Comparison of ENCODE assay signal across 25 cellular contexts in the genomic region with DNA sequence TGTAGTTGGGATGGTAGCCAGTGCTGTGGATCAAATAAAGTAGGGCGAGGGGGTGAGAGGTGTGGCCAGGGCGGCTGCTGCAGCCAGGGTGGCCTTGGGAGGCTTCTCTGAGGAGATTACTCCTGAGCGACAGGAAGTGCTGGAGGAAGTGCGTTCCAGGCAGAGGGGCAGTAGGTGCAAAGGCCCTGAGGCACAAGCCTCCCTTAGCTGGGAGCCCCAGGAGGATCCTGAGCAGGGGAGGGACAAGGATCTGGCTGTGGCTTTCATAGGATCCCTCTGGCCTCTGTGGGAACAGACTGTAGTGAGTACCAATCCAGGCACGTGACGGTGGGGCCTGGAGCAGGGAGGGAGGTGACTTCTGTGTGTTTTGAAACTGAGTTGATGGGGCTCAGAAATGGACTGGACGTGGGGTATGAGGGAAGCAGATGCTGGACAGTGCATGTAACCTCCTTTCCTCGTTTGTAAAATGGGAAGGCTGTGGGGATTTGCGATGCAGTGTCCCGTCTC. TPM values are rescaled to one million over a fixed set of nuclear protein-coding genes. Genes with fewer than 3 reads are reported as not detected.
DNase-seq lines count a peak whose midpoint lies in the region; ATAC-seq and TF ChIP-seq lines count a peak whose summit lies in the region.
"Had no signal": no experiment of that assay in that cellular context is flagged by ENCODE, and none has a peak within 500 bp of the region (broad histone marks: within the 10 kb centered on the region; RNA-seq: fewer than 3 reads in every experiment).

No MANE protein-coding gene starts in this region.

- peak overlapping the region; percentile 28; the same call in 1 of the 2 replicates for H3K4me2 ChIP-seq in DND-41 (ENCODE audit: insufficient read depth, low read length)
- no peak overlapping the region for H3K4me2 ChIP-seq in osteoblast (ENCODE audit: insufficient read depth, low read length)
- H3K4me2 ChIP-seq in OCI-LY7 (ENCODE audit: low read length): no peak overlapping the region

- intact Hi-C loops in Panc1 (cut with micrococcal nuclease; ENCODE audit: unreplicated experiment) (no loop called here), dorsolateral prefrontal cortex (cut with DNase I) (loop anchor here in 1 of 2 donors (5.0 kb wide), 1 partner anchor 46 kb away; the partner anchor contains the start of gene ALKBH5), OCI-LY7 (cut with micrococcal nuclease; ENCODE audit: unreplicated experiment) (no loop called here)

- no peak overlapping the region for H3K4me3 ChIP-seq in DND-41 (ENCODE audit: low read depth in 1 of 2, low read length in 2 of 2)
- no peak overlapping the region for H3K4me3 ChIP-seq in Panc1 (ENCODE audit: low read depth in 2 of 2, low read length in 2 of 2)
- peak overlapping the region in 1 of 59 donors; percentile 87 for H3K4me3 ChIP-seq in dorsolateral prefrontal cortex
- H3K4me3 ChIP-seq in osteoblast (ENCODE audit: insufficient read depth, low read length): no peak overlapping the region
- H3K4me3 ChIP-seq in OCI-LY7 (ENCODE audit: low read depth, low read length, poor library complexity, severe bottlenecking): no peak overlapping the region
- H3K4me3 ChIP-seq: ascending aorta, heart left ventricle, right atrium auricular region, tibial artery had no signal

- TF ChIP-seq CTCF in DND-41 (IDR thresholded peaks at IDR 0.05; ENCODE audit: borderline replicate concordance, extremely low read depth, low read length, poor library complexity, severe bottlenecking) (no peak), Panc1 (IDR thresholded peaks at IDR 0.05) (no peak), dorsolateral prefrontal cortex (IDR thresholded peaks at IDR 0.05 in 54 of 56, conservative IDR thresholded peaks at IDR 0.05 in 2 of 56; ENCODE audit: low read depth in 1 of 56, partially characterized antibody in 56 of 56) (no peak), osteoblast (IDR thresholded peaks at IDR 0.05; ENCODE audit: extremely low read depth, low read depth, low read length) (no peak), OCI-LY7 (conservative IDR thresholded peaks at IDR 0.05; ENCODE audit: low read length) (no peak)

- ATAC-seq in DND-41 (ENCODE audit: insufficient read depth, low read depth): no peak
- ATAC-seq in Panc1: no peak
- ATAC-seq: activated T-cell treated with anti-CD3 and anti-CD28 coated beads, Interleukin-2, amount 50 U/mL, for 4 hours; CD8-positive, alpha-beta T cell; heart left ventricle had no signal

- H2AFZ ChIP-seq in DND-41 (ENCODE audit: low read depth, low read length): no peak overlapping the region
- no peak overlapping the region for H2AFZ ChIP-seq in osteoblast (ENCODE audit: low read length)
- H2AFZ ChIP-seq in OCI-LY7 (ENCODE audit: low read length): no peak overlapping the region

- no peaks in the 10 kb centered on the region for H3K9me3 ChIP-seq in DND-41 (ENCODE audit: insufficient read depth, low read length, severe bottlenecking)
- H3K9me3 ChIP-seq in Panc1 (ENCODE audit: control insufficient read depth, insufficient read depth, low read depth, low read length): no peaks in the 10 kb centered on the region
- H3K9me3 ChIP-seq in osteoblast (ENCODE audit: low read depth, low read length): no peaks in the 10 kb centered on the region
- no peaks in the 10 kb centered on the region for H3K9me3 ChIP-seq in OCI-LY7 (ENCODE audit: low read length)
- H3K9me3 ChIP-seq: ascending aorta, heart left ventricle, right atrium auricular region, SK-N-SH, tibial artery had no signal

- H3K9ac ChIP-seq in DND-41 (ENCODE audit: low read depth, low read length): 0 out of 2 replicates have a peak overlapping the region, but pooled peaks have one; percentile 20
- H3K9ac ChIP-seq: SK-N-SH had no signal

- in situ Hi-C loops in Panc1 (cut with HindIII; ENCODE audit: low pct_unique_long_range_greater_than_20kb, low sequenced_read_pairs): no loop called here

- H3K79me2 ChIP-seq in DND-41 (ENCODE audit: insufficient read depth, low read length): peaks cover 49% of the 10 kb centered on the region
- peaks cover 72% of the 10 kb centered on the region for H3K79me2 ChIP-seq in osteoblast (ENCODE audit: insufficient read depth, low read length)
- H3K79me2 ChIP-seq in OCI-LY7 (ENCODE audit: insufficient read depth, low read depth, low read length): no peaks in the 10 kb centered on the region

- H3K27ac ChIP-seq in DND-41 (ENCODE audit: low read length) (no peak overlapping the region), Panc1 (ENCODE audit: low read length) (no peak overlapping the region), dorsolateral prefrontal cortex (peak overlapping the region; percentile 40 to 100 (median 97)), osteoblast (ENCODE audit: low read depth, low read length) (no peak overlapping the region), OCI-LY7 (ENCODE audit: low read depth, low read length, poor library complexity, severe bottlenecking) (no peak overlapping the region)
- H3K27ac ChIP-seq: ascending aorta, heart left ventricle, right atrium auricular region, tibial artery had no signal

- H3K36me3 ChIP-seq in DND-41 (ENCODE audit: insufficient read depth, low read length): peaks cover 12% of the 10 kb centered on the region
- no peaks in the 10 kb centered on the region for H3K36me3 ChIP-seq in Panc1 (ENCODE audit: control insufficient read depth, insufficient read depth, low read length)
- H3K36me3 ChIP-seq in osteoblast (ENCODE audit: insufficient read depth, low read length): peaks cover 5% of the 10 kb centered on the region
- no peaks in the 10 kb centered on the region for H3K36me3 ChIP-seq in OCI-LY7 (ENCODE audit: insufficient read depth, low read length)
- H3K36me3 ChIP-seq: ascending aorta, right atrium auricular region had no signal

- DNase-seq in DND-41: no peak
- DNase-seq in Panc1 (ENCODE audit: low read depth, low spot score): no peak
- no peak for DNase-seq in dorsolateral prefrontal cortex
- peak; percentile 85 for DNase-seq in osteoblast (ENCODE audit: insufficient read length, low spot score, missing footprints)
- DNase-seq in NCI-H187 treated with DMSO at 0.1 percent for 48 hours (lab: John Stamatoyannopoulos, UW): no peak
- DNase-seq in DMS79 (lab: John Stamatoyannopoulos, UW): no peak
- no peak for DNase-seq in OCI-M1 (lab: John Stamatoyannopoulos, UW)
- DNase-seq in OCI-LY7 (ENCODE audit: low spot score): no peak
- DNase-seq: activated CD4-positive, alpha-beta T cell treated with anti-CD3 and anti-CD28 coated beads for 48 hours; activated naive CD4-positive, alpha-beta T cell treated with anti-CD3 and anti-CD28 coated beads, Interleukin-2, amount 10 ng/mL, durations not matched to agents 7 days and 5 days; activated T-cell treated with anti-CD3 and anti-CD28 coated beads, Interleukin-2, amount 50 U/mL, for 4 hours; CD8-positive, alpha-beta T cell; heart left ventricle; Kasumi-1; kidney glomerular epithelial cell; NCI-H1048; NCI-H1930; occipital lobe; SK-N-SH; stimulated activated CD4-positive, alpha-beta T cell treated with anti-CD3 and anti-CD28 coated beads, Interleukin-4, amount 100 ng/mL, for 24 hours; stimulated activated naive CD4-positive, alpha-beta T cell; T-helper 2 cell; tibial artery had no signal

- CTCF ChIA-PET in Panc1 (lab: Charles Lee) (no interaction called here), OCI-LY7 (lab: Charles Lee; ENCODE audit: unreplicated experiment) (no interaction called here)

- H3K27me3 ChIP-seq in DND-41 (ENCODE audit: insufficient read depth, low read length, poor library complexity) (no peaks in the 10 kb centered on the region), Panc1 (ENCODE audit: control insufficient read depth, insufficient read depth, low read length) (no peaks in the 10 kb centered on the region), dorsolateral prefrontal cortex (no peaks in the 10 kb centered on the region), osteoblast (ENCODE audit: insufficient read depth, low read length) (no peaks in the 10 kb centered on the region)
- H3K27me3 ChIP-seq: ascending aorta, heart left ventricle, right atrium auricular region, tibial artery had no signal

- no peaks in the 10 kb centered on the region for H3K9me2 ChIP-seq in OCI-LY7 (ENCODE audit: insufficient read depth, low read length)
- H3K9me2 ChIP-seq: SK-N-SH had no signal

- H4K20me1 ChIP-seq in DND-41 (ENCODE audit: insufficient read depth, low read length): peaks cover 42% of the 10 kb centered on the region
- peaks cover 60% of the 10 kb centered on the region for H4K20me1 ChIP-seq in osteoblast (ENCODE audit: insufficient read depth, low read length)
- no peaks in the 10 kb centered on the region for H4K20me1 ChIP-seq in OCI-LY7 (ENCODE audit: insufficient read depth, low read length)

- BruUV-seq in Panc1 (replicated peaks; lab: Mats Ljungman, UMichigan) (TSS peak; percentile 74), OCI-LY7 (replicated peaks; lab: Mats Ljungman, UMichigan) (no TSS peak)

- POLR2A ChIA-PET in Panc1 (lab: Charles Lee) (no interaction called here), OCI-LY7 (lab: Charles Lee) (no interaction called here)

- H3K4me1 ChIP-seq in DND-41 (ENCODE audit: insufficient read depth, low read length) (peaks cover 34% of the 10 kb centered on the region), Panc1 (ENCODE audit: control insufficient read depth, insufficient read depth, low read length) (peaks cover 2% of the 10 kb centered on the region; the same call in 1 of the 2 replicates), osteoblast (ENCODE audit: insufficient read depth, low read length) (peaks cover 24% of the 10 kb centered on the region), OCI-LY7 (ENCODE audit: insufficient read depth, low read length, poor library complexity, severe bottlenecking) (peaks cover 15% of the 10 kb centered on the region)

RNA-seq across cellular contexts. Expression of gene LLGL1, which starts 2.8 kb away (rescaled TPM):
- total RNA-seq in Panc1 (2021; ENCODE audit: unreplicated experiment): 18.4 TPM
- polyA plus RNA-seq in Panc1 (2012; ENCODE audit: insufficient read length): 21.4 TPM
- total RNA-seq in dorsolateral prefrontal cortex: 100 to 1,000 TPM in 8 of 120 experiments, 10 to 100 TPM in 112; 30.0 to 174 (median 53.4) TPM
- total RNA-seq in osteoblast: 41.0 and 50.3 TPM in 2 replicates
- 11.9 and 14.1 TPM in 2 replicates for total RNA-seq in OCI-LY7 (2014; rRNA removed; shearing (Covaris generic))
- 19.9 and 20.8 TPM in 2 replicates for total RNA-seq in OCI-LY7 (2022)

RNA-seq across cellular contexts. Expression of gene FLII, which starts 30.3 kb away (rescaled TPM):
- total RNA-seq in Panc1 (2021; ENCODE audit: unreplicated experiment) (207 TPM), dorsolateral prefrontal cortex (100 to 1,000 TPM in 118 of 120 experiments, 10 to 100 TPM in 2; 86.1 to 217 (median 147) TPM), osteoblast (208 and 212 TPM in 2 replicates), OCI-LY7 (2022) (219 and 235 TPM in 2 replicates)
- 215 TPM for polyA plus RNA-seq in Panc1 (2012; ENCODE audit: insufficient read length)
- 141 and 155 TPM in 2 replicates for total RNA-seq in OCI-LY7 (2014; rRNA removed; shearing (Covaris generic))

RNA-seq across cellular contexts. Expression of gene MIEF2, which starts 32.2 kb away (rescaled TPM):
- total RNA-seq in Panc1 (2021; ENCODE audit: unreplicated experiment) (11.2 TPM), dorsolateral prefrontal cortex (10 to 100 TPM; 12.6 to 31.3 (median 19.8) TPM), osteoblast (14.5 and 16.5 TPM in 2 replicates), OCI-LY7 (2022) (11.8 and 12.7 TPM in 2 replicates)
- polyA plus RNA-seq in Panc1 (2012; ENCODE audit: insufficient read length): 18.5 TPM
- 7.6 and 7.9 TPM in 2 replicates for total RNA-seq in OCI-LY7 (2014; rRNA removed; shearing (Covaris generic))

RNA-seq across cellular contexts. Expression of gene ALKBH5, which starts 44.6 kb away (rescaled TPM):
- total RNA-seq in Panc1 (2021; ENCODE audit: unreplicated experiment): 94.5 TPM
- 58.6 TPM for polyA plus RNA-seq in Panc1 (2012; ENCODE audit: insufficient read length)
- total RNA-seq in dorsolateral prefrontal cortex: 100 to 1,000 TPM in 119 of 120 experiments, 10 to 100 TPM in 1; 99.8 to 173 (median 120) TPM
- total RNA-seq in osteoblast: 103 and 125 TPM in 2 replicates
- total RNA-seq in OCI-LY7 (2014; rRNA removed; shearing (Covaris generic)): 99.3 and 100 TPM in 2 replicates
- total RNA-seq in OCI-LY7 (2022): 120 and 125 TPM in 2 replicates

Comparison
In these comparisons a context has a peak if more than half of its experiments do, and no peak if none do; other contexts are left out.
1. H3K27ac ChIP-seq: peak in dorsolateral prefrontal cortex (59 of 59); none in DND-41 (single experiment), Panc1 (single experiment), osteoblast (single experiment) and OCI-LY7 (single experiment).